In genomic region chr13:25249001-25249543, GRCh38 we compare ENCODE assay signal across 8 cellular contexts. TPM values are rescaled to one million over a fixed set of nuclear protein-coding genes. Genes with fewer than 3 reads are reported as not detected.
DNase-seq lines count a peak whose midpoint lies in the region; ATAC-seq and TF ChIP-seq lines count a peak whose summit lies in the region.

No MANE protein-coding gene starts in this region.

- TF ChIP-seq CTCF in epithelial cell of proximal tubule (conservative IDR thresholded peaks at IDR 0.05; ENCODE audit: low read depth, low read length) (peak; percentile 55), retinal pigment epithelial cell (conservative IDR thresholded peaks at IDR 0.05; ENCODE audit: low read depth, low read length) (peak; percentile 62)

- peak; percentile 76 for ATAC-seq in GM21619 (IDR thresholded peaks at IDR 0.05; ENCODE audit: unreplicated experiment)
- no peak for ATAC-seq in activated CD4-positive, CD25-positive, alpha-beta regulatory T cell treated with anti-CD3 and anti-CD28 coated beads, Interleukin-2, amount 50 U/mL, for 24 hours

- no peak overlapping the region for H3K4me3 ChIP-seq in epithelial cell of proximal tubule (ENCODE audit: low read depth, low read length)
- H3K4me3 ChIP-seq in retinal pigment epithelial cell (ENCODE audit: low read length): no peak overlapping the region

- DNase-seq in D341Med (ENCODE audit: low spot score) (peak; percentile 58), NCI-H82 (lab: John Stamatoyannopoulos, UW) (peak; percentile 89), epithelial cell of proximal tubule (ENCODE audit: low read depth) (no peak), retinal pigment epithelial cell (ENCODE audit: low read depth) (no peak), mucosa of gallbladder (ENCODE audit: low spot score) (no peak)
- no peak for DNase-seq in NK-92 treated with Interleukin-12 subunit alpha and Interleukin-12 subunit beta, amount 100 ng/mL, for 24 hours (lab: John Stamatoyannopoulos, UW)

RNA-seq across cellular contexts. Expression of gene MTMR6, which starts 38.2 kb away (rescaled TPM):
- total RNA-seq in epithelial cell of proximal tubule: 21.7 and 28.4 TPM in 2 replicates
- 14.0 TPM for total RNA-seq in mucosa of gallbladder

RNA-seq across cellular contexts. Expression of gene NUP58, which starts 52.4 kb away (rescaled TPM):
- total RNA-seq in epithelial cell of proximal tubule (50.7 and 74.9 TPM in 2 replicates), mucosa of gallbladder (34.0 TPM)

Comparison
In these comparisons a context has a peak if more than half of its experiments do, and no peak if none do; other contexts are left out.
1. DNase-seq: peak in D341Med (single experiment) and NCI-H82 (single experiment); none in epithelial cell of proximal tubule (single experiment), retinal pigment epithelial cell (single experiment), NK-92 treated with Interleukin-12 subunit alpha and Interleukin-12 subunit beta, amount 100 ng/mL, for 24 hours (single experiment) and mucosa of gallbladder (single experiment).